Comparison of ENCODE assay signal across 8 cellular contexts in genomic region chr20:50186151-50186885, GRCh38. TPM values are rescaled to one million over a fixed set of nuclear protein-coding genes. Genes with fewer than 3 reads are reported as not detected.
A peak's percentile ranks its signal among the peaks of the same experiment; 100 is the strongest.
DNase-seq lines count a peak whose midpoint lies in the region; ATAC-seq and TF ChIP-seq lines count a peak whose summit lies in the region.

No MANE protein-coding gene starts in this region.

- H3K9ac ChIP-seq in SU-DHL-6 (ENCODE audit: low read length): no peak overlapping the region

- no peaks in the 10 kb centered on the region; the same call in 1 of the 2 replicates for H3K27me3 ChIP-seq in GM06990 (replicated peaks; ENCODE audit: control insufficient read depth, insufficient read depth, low read length)
- no peaks in the 10 kb centered on the region for H3K27me3 ChIP-seq in SU-DHL-6 (ENCODE audit: low read length)
- H3K27me3 ChIP-seq in cardiac muscle cell: no peaks in the 10 kb centered on the region
- no peaks in the 10 kb centered on the region for H3K27me3 ChIP-seq in psoas muscle (ENCODE audit: insufficient read depth in 3 of 3, low read length in 2 of 3)
- no peaks in the 10 kb centered on the region for H3K27me3 ChIP-seq in vagina

- ATAC-seq in activated naive CD8-positive, alpha-beta T cell treated with anti-CD3 and anti-CD28 coated beads, Interleukin-2, amount 10 ng/mL, durations not matched to agents 7 days and 5 days (ENCODE audit: low read depth): no peak
- ATAC-seq in psoas muscle (peak; percentile 42 to 60 (median 53)), GM21367 (IDR thresholded peaks at IDR 0.05; ENCODE audit: unreplicated experiment) (no peak)

- no peak overlapping the region for H3K4me2 ChIP-seq in SU-DHL-6 (ENCODE audit: low read depth, low read length, poor library complexity, severe bottlenecking)

- TF ChIP-seq CTCF in GM06990 (IDR thresholded peaks at IDR 0.05; ENCODE audit: insufficient read depth, low read length, poor library complexity, severe bottlenecking): peak; percentile 94
- TF ChIP-seq CTCF in SU-DHL-6 (IDR thresholded peaks at IDR 0.05; ENCODE audit: insufficient read depth, low read length, poor library complexity, severe bottlenecking): peak; percentile 93
- peak; percentile 93 for TF ChIP-seq CTCF in cardiac muscle cell (IDR thresholded peaks at IDR 0.05; ENCODE audit: low read depth, low read length)
- peak; percentile 99 for TF ChIP-seq CTCF in psoas muscle (IDR thresholded peaks at IDR 0.05)
- peak; percentile 82 to 99 (median 99) for TF ChIP-seq CTCF in vagina (IDR thresholded peaks at IDR 0.05)

- H4K20me1 ChIP-seq in SU-DHL-6 (ENCODE audit: low read depth, low read length): no peaks in the 10 kb centered on the region

- no peak overlapping the region for H3K4me3 Mint-ChIP-seq in activated naive CD8-positive, alpha-beta T cell treated with anti-CD3 and anti-CD28 coated beads, Interleukin-2, amount 10 ng/mL, durations not matched to agents 7 days and 5 days

- H3K9me3 ChIP-seq in SU-DHL-6 (ENCODE audit: insufficient read depth, low read length) (no peaks in the 10 kb centered on the region), cardiac muscle cell (ENCODE audit: low read depth) (no peaks in the 10 kb centered on the region), psoas muscle (no peaks in the 10 kb centered on the region), vagina (no peaks in the 10 kb centered on the region)

- H3K36me3 ChIP-seq in GM06990 (ENCODE audit: control insufficient read depth, insufficient read depth, low read length) (no peaks in the 10 kb centered on the region), SU-DHL-6 (ENCODE audit: low read length) (no peaks in the 10 kb centered on the region), cardiac muscle cell (no peaks in the 10 kb centered on the region), psoas muscle (ENCODE audit: insufficient read depth in 1 of 2, low read depth in 1 of 2) (no peaks in the 10 kb centered on the region), vagina (no peaks in the 10 kb centered on the region)

- WGBS in psoas muscle, 3 donors: 12 to 18% (median 13%) methylated on average over 16 of the region's 16 CpGs

- no peak overlapping the region for H3K27ac Mint-ChIP-seq in activated naive CD8-positive, alpha-beta T cell treated with anti-CD3 and anti-CD28 coated beads, Interleukin-2, amount 10 ng/mL, durations not matched to agents 7 days and 5 days

- DNase-seq in GM06990 (ENCODE audit: extremely low read depth, insufficient read length) (no peak), NCI-H128 (lab: John Stamatoyannopoulos, UW; ENCODE audit: unreplicated experiment) (peak; percentile 79), cardiac muscle cell (ENCODE audit: low read depth in 1 of 2, low spot score in 1 of 2) (peak; percentile 89 to 90), psoas muscle (peak; percentile 93 to 95), vagina (ENCODE audit: extremely low spot score in 2 of 2) (peak in 1 of 2 donors; percentile 93)
- DNase-seq in activated naive CD8-positive, alpha-beta T cell treated with anti-CD3 and anti-CD28 coated beads, Interleukin-2, amount 10 ng/mL, durations not matched to agents 7 days and 5 days: peak; percentile 89

- H3K27ac ChIP-seq in SU-DHL-6 (ENCODE audit: low read depth, low read length) (no peak overlapping the region), cardiac muscle cell (no peak overlapping the region), psoas muscle (peak overlapping the region; percentile 66), vagina (peak overlapping the region; percentile 100)

- peaks cover 3% of the 10 kb centered on the region for H3K4me1 Mint-ChIP-seq in activated naive CD8-positive, alpha-beta T cell treated with anti-CD3 and anti-CD28 coated beads, Interleukin-2, amount 10 ng/mL, durations not matched to agents 7 days and 5 days

- no peaks in the 10 kb centered on the region for H3K9me3 Mint-ChIP-seq in activated naive CD8-positive, alpha-beta T cell treated with anti-CD3 and anti-CD28 coated beads, Interleukin-2, amount 10 ng/mL, durations not matched to agents 7 days and 5 days

- intact Hi-C loops in psoas muscle (cut with DNase I): loop anchor here (2.0 to 10.0 kb wide), 5 partner anchors 196 to 558 kb away; no protein-coding TSS in a partner anchor
- intact Hi-C loops in vagina (cut with DNase I): loop anchor here (5.0 to 10.0 kb wide), 2 partner anchors 91 to 558 kb away; no protein-coding TSS in a partner anchor

- H3K9me2 ChIP-seq in SU-DHL-6 (replicated peaks; ENCODE audit: insufficient read depth, low read length): no peaks in the 10 kb centered on the region

- H3K36me3 Mint-ChIP-seq in activated naive CD8-positive, alpha-beta T cell treated with anti-CD3 and anti-CD28 coated beads, Interleukin-2, amount 10 ng/mL, durations not matched to agents 7 days and 5 days: no peaks in the 10 kb centered on the region

- H3K4me3 ChIP-seq in GM06990 (replicated peaks; ENCODE audit: low read depth, low read length) (no peak overlapping the region), SU-DHL-6 (ENCODE audit: insufficient read depth, low read length, poor library complexity, severe bottlenecking) (no peak overlapping the region), cardiac muscle cell (no peak overlapping the region), psoas muscle (no peak overlapping the region), vagina (no peak overlapping the region)

- no peaks in the 10 kb centered on the region for H3K79me2 ChIP-seq in SU-DHL-6 (ENCODE audit: insufficient read depth, low read length)

- POLR2A ChIA-PET in activated naive CD8-positive, alpha-beta T cell treated with anti-CD3 and anti-CD28 coated beads, Interleukin-2, amount 10 ng/mL, durations not matched to agents 7 days and 5 days (lab: Charles Lee): interaction anchor here (1.2 kb wide), 1 partner anchor 278 kb away, joined by 5 read pairs; no protein-coding TSS in a partner anchor

- no peak for TF ChIP-seq POLR2A in vagina (IDR thresholded peaks at IDR 0.05)

- H2AFZ ChIP-seq in SU-DHL-6 (ENCODE audit: low read depth, low read length, severe bottlenecking): no peak overlapping the region

- H3K27me3 Mint-ChIP-seq in activated naive CD8-positive, alpha-beta T cell treated with anti-CD3 and anti-CD28 coated beads, Interleukin-2, amount 10 ng/mL, durations not matched to agents 7 days and 5 days: peaks cover 17% of the 10 kb centered on the region

- H3F3A ChIP-seq in SU-DHL-6 (ENCODE audit: insufficient read depth): no peaks in the 10 kb centered on the region

- H3K4me1 ChIP-seq in cardiac muscle cell (ENCODE audit: low read depth) (no peaks in the 10 kb centered on the region), psoas muscle (no peaks in the 10 kb centered on the region), vagina (peaks cover 25% of the 10 kb centered on the region)

RNA-seq across cellular contexts. Expression of gene CEBPB, which starts 4.3 kb away (rescaled TPM):
- 10 to 100 TPM; 38.3 to 38.7 TPM for total RNA-seq in activated naive CD8-positive, alpha-beta T cell treated with anti-CD3 and anti-CD28 coated beads, Interleukin-2, amount 10 ng/mL, durations not matched to agents 7 days and 5 days
- total RNA-seq in cardiac muscle cell (18.2 and 22.0 TPM in 2 replicates), psoas muscle (100 to 1,000 TPM; 144 to 445 (median 283) TPM), vagina (264 TPM)
- polyA plus RNA-seq in cardiac muscle cell (22.9 and 30.8 TPM in 2 replicates), psoas muscle (100 to 1,000 TPM in 1 of 3 donors, 10 to 100 TPM in 2; 38.7 to 125 (median 83.2) TPM)

RNA-seq across cellular contexts. Expression of gene PEDS1, which starts 32.8 kb away (rescaled TPM):
- total RNA-seq in activated naive CD8-positive, alpha-beta T cell treated with anti-CD3 and anti-CD28 coated beads, Interleukin-2, amount 10 ng/mL, durations not matched to agents 7 days and 5 days: 10 to 100 TPM; 22.1 to 24.5 TPM
- total RNA-seq in cardiac muscle cell (36.9 and 38.4 TPM in 2 replicates), psoas muscle (10 to 100 TPM; 17.5 to 59.2 (median 35.0) TPM), vagina (25.5 TPM)
- polyA plus RNA-seq in cardiac muscle cell (37.2 and 43.9 TPM in 2 replicates), psoas muscle (10 to 100 TPM; 23.8 to 55.1 (median 49.2) TPM)

Comparison
In these comparisons a context has a peak if more than half of its experiments do, and no peak if none do; other contexts are left out.
1. H3K27ac ChIP-seq: peak in psoas muscle (single experiment) and vagina (single experiment); none in SU-DHL-6 (single experiment) and cardiac muscle cell (single experiment).
2. ATAC-seq: peak in psoas muscle (4 of 4); none in activated naive CD8-positive, alpha-beta T cell treated with anti-CD3 and anti-CD28 coated beads, Interleukin-2, amount 10 ng/mL, durations not matched to agents 7 days and 5 days (single experiment) and GM21367 (single experiment).
3. Peak in every context shown above with its lines, with median percentiles within 50 percentile points of each other: CTCF ChIP-seq.